8 cellular contexts compared by ENCODE assay signal in the genomic region with DNA sequence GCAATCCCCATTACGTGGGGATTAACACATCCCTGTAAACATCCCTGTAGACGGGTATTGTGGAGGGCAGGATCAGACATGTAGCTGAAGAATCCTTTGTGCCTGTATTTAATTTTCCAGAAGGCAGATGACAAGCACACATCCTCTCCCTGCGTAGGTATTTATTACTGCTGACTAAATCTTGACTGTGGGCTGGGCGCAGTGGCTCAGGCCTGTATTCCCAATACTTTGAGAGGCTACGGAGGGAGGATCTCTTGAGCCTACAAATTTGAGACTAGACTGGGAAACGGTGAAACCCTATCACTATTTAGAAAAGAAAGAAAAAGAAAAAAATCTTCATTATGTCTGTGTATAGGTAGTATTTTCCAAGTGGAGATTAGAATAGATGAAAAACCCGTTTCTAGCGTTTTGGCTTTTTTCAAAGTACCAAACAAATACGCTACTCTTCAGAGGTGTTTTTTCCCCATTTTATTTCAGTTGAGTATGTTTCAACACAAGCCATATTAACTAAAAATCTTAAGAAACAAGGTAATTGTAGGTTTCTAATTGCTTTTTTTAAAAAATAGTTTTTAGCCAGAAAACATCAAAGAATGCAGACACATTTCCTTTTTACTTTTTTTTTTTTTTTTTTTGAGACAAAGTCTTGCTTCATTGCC. TPM values are rescaled to one million over a fixed set of nuclear protein-coding genes. Genes with fewer than 3 reads are reported as not detected.
A peak's percentile ranks its signal among the peaks of the same experiment; 100 is the strongest.
DNase-seq lines count a peak whose midpoint lies in the region; ATAC-seq and TF ChIP-seq lines count a peak whose summit lies in the region.

No MANE protein-coding gene starts in this region.

- TF ChIP-seq CTCF in esophagus muscularis mucosa (IDR thresholded peaks at IDR 0.05) = no peak

- no peak for TF ChIP-seq POLR2A in esophagus muscularis mucosa (IDR thresholded peaks at IDR 0.05; ENCODE audit: low read depth)

- peaks cover 3% of the 10 kb centered on the region for H3K36me3 Mint-ChIP-seq in activated T-helper 1 cell treated with anti-CD3 and anti-CD28 coated beads, Interleukin-12 subunit alpha, Interleukin-12 subunit beta, Interleukin-2, Interleukin-4 antibody, amounts not matched to agents 30 ng/mL and 10 ng/mL and 1 ng/mL, durations not matched to agents 14 hours and 24 hours and 36 hours (ENCODE audit: low read depth)
- no peaks in the 10 kb centered on the region for H3K36me3 Mint-ChIP-seq in natural killer cell treated with Interleukin-12 subunit alpha and Interleukin-12 subunit beta and Interleukin-15 and Interleukin-18, amount 100 ng/mL, for 72 hours

- peaks cover 39% of the 10 kb centered on the region for H3K4me1 Mint-ChIP-seq in activated T-helper 1 cell treated with anti-CD3 and anti-CD28 coated beads, Interleukin-12 subunit alpha, Interleukin-12 subunit beta, Interleukin-2, Interleukin-4 antibody, amounts not matched to agents 30 ng/mL and 10 ng/mL and 1 ng/mL, durations not matched to agents 14 hours and 24 hours and 36 hours (ENCODE audit: low read depth)
- H3K4me1 Mint-ChIP-seq in natural killer cell treated with Interleukin-12 subunit alpha and Interleukin-12 subunit beta and Interleukin-15 and Interleukin-18, amount 100 ng/mL, for 72 hours (ENCODE audit: low read depth in 2 of 2) = peaks cover 25 to 36% of the 10 kb centered on the region in 2 donors

- no peaks in the 10 kb centered on the region for H3K27me3 Mint-ChIP-seq in activated T-helper 1 cell treated with anti-CD3 and anti-CD28 coated beads, Interleukin-12 subunit alpha, Interleukin-12 subunit beta, Interleukin-2, Interleukin-4 antibody, amounts not matched to agents 30 ng/mL and 10 ng/mL and 1 ng/mL, durations not matched to agents 14 hours and 24 hours and 36 hours (ENCODE audit: insufficient read depth)
- H3K27me3 Mint-ChIP-seq in natural killer cell treated with Interleukin-12 subunit alpha and Interleukin-12 subunit beta and Interleukin-15 and Interleukin-18, amount 100 ng/mL, for 72 hours = no peaks in the 10 kb centered on the region

- no peak for TF ChIP-seq EP300 in esophagus muscularis mucosa (IDR thresholded peaks at IDR 0.05)

- peak overlapping the region; percentile 96 for H3K27ac Mint-ChIP-seq in activated T-helper 1 cell treated with anti-CD3 and anti-CD28 coated beads, Interleukin-12 subunit alpha, Interleukin-12 subunit beta, Interleukin-2, Interleukin-4 antibody, amounts not matched to agents 30 ng/mL and 10 ng/mL and 1 ng/mL, durations not matched to agents 14 hours and 24 hours and 36 hours
- peak overlapping the region; percentile 88 to 91 for H3K27ac Mint-ChIP-seq in natural killer cell treated with Interleukin-12 subunit alpha and Interleukin-12 subunit beta and Interleukin-15 and Interleukin-18, amount 100 ng/mL, for 72 hours

- intact Hi-C loops in activated T-helper 1 cell treated with anti-CD3 and anti-CD28 coated beads, Interleukin-12 subunit alpha, Interleukin-12 subunit beta, Interleukin-2, Interleukin-4 antibody, amounts not matched to agents 30 ng/mL and 10 ng/mL and 1 ng/mL, durations not matched to agents 14 hours and 24 hours and 36 hours (cut with micrococcal nuclease) = loop anchor here (5.0 kb wide), 3 partner anchors 243 to 1012 kb away; partner anchors contain the start of genes BFAR, CEP20, NTAN1 and PARN
- intact Hi-C loops in esophagus muscularis mucosa (cut with DNase I) = no loop called here

- H3K4me1 ChIP-seq in esophagus muscularis mucosa = peaks cover 20 to 37% (median 32%) of the 10 kb centered on the region in 4 donors

- H3K4me3 Mint-ChIP-seq in activated T-helper 1 cell treated with anti-CD3 and anti-CD28 coated beads, Interleukin-12 subunit alpha, Interleukin-12 subunit beta, Interleukin-2, Interleukin-4 antibody, amounts not matched to agents 30 ng/mL and 10 ng/mL and 1 ng/mL, durations not matched to agents 14 hours and 24 hours and 36 hours = peak overlapping the region; percentile 96
- peak overlapping the region; percentile 89 for H3K4me3 Mint-ChIP-seq in natural killer cell treated with Interleukin-12 subunit alpha and Interleukin-12 subunit beta and Interleukin-15 and Interleukin-18, amount 100 ng/mL, for 72 hours

- H3K36me3 ChIP-seq in esophagus muscularis mucosa = peaks cover 0 to 4% (median 0%) of the 10 kb centered on the region in 4 donors

- H3K27me3 ChIP-seq in esophagus muscularis mucosa = peaks cover 0 to 4% (median 0%) of the 10 kb centered on the region in 4 donors

- H3K27ac ChIP-seq in esophagus muscularis mucosa (replicated peaks in 1 of 4) = peak overlapping the region in 1 of 4 donors; percentile 97

- no peak for ATAC-seq in natural killer cell treated with Interleukin-12 subunit alpha and Interleukin-12 subunit beta and Interleukin-15 and Interleukin-18, amount 100 ng/mL, for 72 hours
- no peak for ATAC-seq in GM21381 (IDR thresholded peaks at IDR 0.05; ENCODE audit: unreplicated experiment)

- H3K9me3 Mint-ChIP-seq in activated T-helper 1 cell treated with anti-CD3 and anti-CD28 coated beads, Interleukin-12 subunit alpha, Interleukin-12 subunit beta, Interleukin-2, Interleukin-4 antibody, amounts not matched to agents 30 ng/mL and 10 ng/mL and 1 ng/mL, durations not matched to agents 14 hours and 24 hours and 36 hours = no peaks in the 10 kb centered on the region
- no peaks in the 10 kb centered on the region for H3K9me3 Mint-ChIP-seq in natural killer cell treated with Interleukin-12 subunit alpha and Interleukin-12 subunit beta and Interleukin-15 and Interleukin-18, amount 100 ng/mL, for 72 hours

- DNase-seq in Daoy (ENCODE audit: low read depth) (peak; percentile 46), NCI-H146 treated with DMSO at 0.1 percent for 48 hours (lab: John Stamatoyannopoulos, UW; ENCODE audit: unreplicated experiment) (peak; percentile 95), pons (ENCODE audit: low spot score) (no peak), esophagus muscularis mucosa (ENCODE audit: extremely low spot score) (no peak)
- DNase-seq in activated T-helper 1 cell treated with anti-CD3 and anti-CD28 coated beads, Interleukin-12 subunit alpha, Interleukin-12 subunit beta, Interleukin-2, Interleukin-4 antibody, amounts not matched to agents 30 ng/mL and 10 ng/mL and 1 ng/mL, durations not matched to agents 14 hours and 24 hours and 36 hours (ENCODE audit: low spot score) = no peak
- no peak for DNase-seq in natural killer cell treated with Interleukin-12 subunit alpha and Interleukin-12 subunit beta and Interleukin-15 and Interleukin-18, amount 100 ng/mL, for 72 hours (ENCODE audit: low spot score)
- DNase-seq in effector CD8-positive, alpha-beta T cell (lab: John Stamatoyannopoulos, UW) = no peak

- WGBS in esophagus muscularis mucosa = 77% methylated on average over 9 of the region's 9 CpGs

- no peak overlapping the region for H3K4me3 ChIP-seq in esophagus muscularis mucosa

- no peaks in the 10 kb centered on the region for H3K9me3 ChIP-seq in esophagus muscularis mucosa

RNA-seq across cellular contexts. Expression of gene MARF1, which starts 1.5 kb away (rescaled TPM):
- 4.1 and 7.9 TPM in 2 replicates for total RNA-seq in Daoy (2014; rRNA removed; shearing (Covaris generic))
- total RNA-seq in activated T-helper 1 cell treated with anti-CD3 and anti-CD28 coated beads, Interleukin-12 subunit alpha, Interleukin-12 subunit beta, Interleukin-2, Interleukin-4 antibody, amounts not matched to agents 30 ng/mL and 10 ng/mL and 1 ng/mL, durations not matched to agents 14 hours and 24 hours and 36 hours = 58.8 and 58.9 TPM in 2 replicates
- 10 to 100 TPM; 63.9 to 76.0 TPM for total RNA-seq in natural killer cell treated with Interleukin-12 subunit alpha and Interleukin-12 subunit beta and Interleukin-15 and Interleukin-18, amount 100 ng/mL, for 72 hours
- 10 to 100 TPM; 36.6 to 57.3 (median 52.0) TPM for total RNA-seq in esophagus muscularis mucosa

RNA-seq across cellular contexts. Expression of gene NDE1, which starts 5.6 kb away (rescaled TPM):
- 42.7 and 70.8 TPM in 2 replicates for total RNA-seq in Daoy (2014; rRNA removed; shearing (Covaris generic))
- 87.4 and 91.8 TPM in 2 replicates for total RNA-seq in activated T-helper 1 cell treated with anti-CD3 and anti-CD28 coated beads, Interleukin-12 subunit alpha, Interleukin-12 subunit beta, Interleukin-2, Interleukin-4 antibody, amounts not matched to agents 30 ng/mL and 10 ng/mL and 1 ng/mL, durations not matched to agents 14 hours and 24 hours and 36 hours
- total RNA-seq in natural killer cell treated with Interleukin-12 subunit alpha and Interleukin-12 subunit beta and Interleukin-15 and Interleukin-18, amount 100 ng/mL, for 72 hours = 100 to 1,000 TPM in 1 of 2 donors, 10 to 100 TPM in 1; 95.0 to 151 TPM
- 10 to 100 TPM; 46.1 to 94.9 (median 70.1) TPM for total RNA-seq in esophagus muscularis mucosa

Comparison
In these comparisons a context has a peak if more than half of its experiments do, and no peak if none do; other contexts are left out.
1. DNase-seq: peak in Daoy (single experiment) and NCI-H146 treated with DMSO at 0.1 percent for 48 hours (single experiment); none in activated T-helper 1 cell treated with anti-CD3 and anti-CD28 coated beads, Interleukin-12 subunit alpha, Interleukin-12 subunit beta, Interleukin-2, Interleukin-4 antibody, amounts not matched to agents 30 ng/mL and 10 ng/mL and 1 ng/mL, durations not matched to agents 14 hours and 24 hours and 36 hours (single experiment), natural killer cell treated with Interleukin-12 subunit alpha and Interleukin-12 subunit beta and Interleukin-15 and Interleukin-18, amount 100 ng/mL, for 72 hours (single experiment), pons (single experiment), esophagus muscularis mucosa (single experiment) and effector CD8-positive, alpha-beta T cell (single experiment).